ENCODE assay signal across 36 cellular contexts in genomic region chr7:77484785-77485184, GRCh38.
"Had no signal": no experiment of that assay in that cellular context is flagged by ENCODE, and none has a peak within 500 bp of the region (broad histone marks: within the 10 kb centered on the region; RNA-seq: fewer than 3 reads in every experiment).

No MANE protein-coding gene starts in this region.

- H3K27me3 Mint-ChIP-seq: activated naive CD4-positive, alpha-beta T cell treated with anti-CD3 and anti-CD28 coated beads, Interleukin-2, amount 50 U/mL, for 24 hours; activated naive CD8-positive, alpha-beta T cell treated with anti-CD3 and anti-CD28 coated beads, Interleukin-2, amount 10 ng/mL, durations not matched to agents 7 days and 5 days; brain had no signal

- DNase-seq: activated CD4-positive, alpha-beta T cell treated with anti-CD3 and anti-CD28 coated beads for 1 hour; activated CD4-positive, alpha-beta T cell treated with anti-CD3 and anti-CD28 coated beads for 48 hours; activated CD4-positive, CD25-positive, alpha-beta regulatory T cell; activated CD8-positive, alpha-beta T cell treated with anti-CD3 and anti-CD28 coated beads for 36 hours; activated gamma-delta T cell; activated naive CD4-positive, alpha-beta T cell treated with Interleukin-2 at 50 U/mL for 16 hours; activated naive CD8-positive, alpha-beta T cell treated with anti-CD3 and anti-CD28 coated beads, Interleukin-2, amount 10 ng/mL, durations not matched to agents 7 days and 5 days; activated T-cell treated with anti-CD3 and anti-CD28 coated beads, Interleukin-2, amount 50 U/mL, for 1 hour; activated T-cell treated with anti-CD3 and anti-CD28 coated beads, Interleukin-2, amount 50 U/mL, for 72 hours; central memory CD4-positive, alpha-beta T cell; Kasumi-1; KG1; MM.1S; MV-4-11; NCI-H1092; NCI-H1436 treated with DMSO at 0.1 percent for 48 hours; NCI-H1694 treated with DMSO at 0.1 percent for 48 hours; NCI-H2029 treated with DMSO at 0.1 percent for 48 hours; NCI-H2107; NCI-H2171; NCI-H510A; NCI-H69; NK-92 treated with Interleukin-12 subunit alpha and Interleukin-12 subunit beta, amount 100 ng/mL, for 24 hours; PC-3; Peyer's patch; RPMI8226; SIG-M5; T-helper 1 cell; T-helper 2 cell; T-helper 9 cell; WERI-Rb-1 had no signal

- H3K27ac Mint-ChIP-seq: activated CD8-positive, alpha-beta T cell treated with anti-CD3 and anti-CD28 coated beads for 36 hours; activated naive CD4-positive, alpha-beta T cell treated with anti-CD3 and anti-CD28 coated beads, Interleukin-2, amount 50 U/mL, for 24 hours; activated naive CD8-positive, alpha-beta T cell treated with anti-CD3 and anti-CD28 coated beads, Interleukin-2, amount 10 ng/mL, durations not matched to agents 7 days and 5 days; activated T-cell treated with anti-CD3 and anti-CD28 coated beads, Interleukin-2, amount 50 U/mL, for 72 hours; activated T-helper 17 cell treated with anti-CD3 and anti-CD28 coated beads, Interleukin-2, amount 50 U/mL, for 72 hours had no signal

- H3K27me3 ChIP-seq: Peyer's patch had no signal

- H3K36me3 Mint-ChIP-seq: activated naive CD4-positive, alpha-beta T cell treated with anti-CD3 and anti-CD28 coated beads, Interleukin-2, amount 50 U/mL, for 24 hours; activated naive CD8-positive, alpha-beta T cell treated with anti-CD3 and anti-CD28 coated beads, Interleukin-2, amount 10 ng/mL, durations not matched to agents 7 days and 5 days; brain had no signal

- H3K9me3 ChIP-seq: Peyer's patch had no signal

- H3K9me3 Mint-ChIP-seq: activated CD8-positive, alpha-beta T cell treated with anti-CD3 and anti-CD28 coated beads for 36 hours; activated naive CD4-positive, alpha-beta T cell treated with anti-CD3 and anti-CD28 coated beads, Interleukin-2, amount 50 U/mL, for 24 hours; activated naive CD8-positive, alpha-beta T cell treated with anti-CD3 and anti-CD28 coated beads, Interleukin-2, amount 10 ng/mL, durations not matched to agents 7 days and 5 days; activated T-cell treated with anti-CD3 and anti-CD28 coated beads, Interleukin-2, amount 50 U/mL, for 72 hours; activated T-helper 17 cell treated with anti-CD3 and anti-CD28 coated beads, Interleukin-2, amount 50 U/mL, for 72 hours had no signal

- H3K36me3 ChIP-seq: Peyer's patch, WERI-Rb-1 had no signal

- FAIRE-seq: astrocyte had no signal

- H3K4me3 ChIP-seq: Peyer's patch had no signal

- H3K4me3 Mint-ChIP-seq: activated CD8-positive, alpha-beta T cell treated with anti-CD3 and anti-CD28 coated beads for 36 hours; activated naive CD4-positive, alpha-beta T cell treated with anti-CD3 and anti-CD28 coated beads, Interleukin-2, amount 50 U/mL, for 24 hours; activated naive CD8-positive, alpha-beta T cell treated with anti-CD3 and anti-CD28 coated beads, Interleukin-2, amount 10 ng/mL, durations not matched to agents 7 days and 5 days; activated T-cell treated with anti-CD3 and anti-CD28 coated beads, Interleukin-2, amount 50 U/mL, for 72 hours; activated T-helper 17 cell treated with anti-CD3 and anti-CD28 coated beads, Interleukin-2, amount 50 U/mL, for 72 hours had no signal

- ATAC-seq: activated CD8-positive, alpha-beta T cell treated with anti-CD3 and anti-CD28 coated beads for 36 hours; activated T-cell treated with anti-CD3 and anti-CD28 coated beads, Interleukin-2, amount 50 U/mL, for 72 hours; activated T-helper 17 cell treated with anti-CD3 and anti-CD28 coated beads, Interleukin-2, amount 50 U/mL, for 72 hours; PC-3; SK-N-SH treated with all-trans-retinoic acid at 6 μM for 48 hours had no signal

- H3K27ac ChIP-seq: Peyer's patch, WERI-Rb-1 had no signal

- H3K4me1 Mint-ChIP-seq: activated T-helper 17 cell treated with anti-CD3 and anti-CD28 coated beads, Interleukin-2, amount 50 U/mL, for 72 hours; brain had no signal
